11 cellular contexts compared by ENCODE assay signal in the genomic region with DNA sequence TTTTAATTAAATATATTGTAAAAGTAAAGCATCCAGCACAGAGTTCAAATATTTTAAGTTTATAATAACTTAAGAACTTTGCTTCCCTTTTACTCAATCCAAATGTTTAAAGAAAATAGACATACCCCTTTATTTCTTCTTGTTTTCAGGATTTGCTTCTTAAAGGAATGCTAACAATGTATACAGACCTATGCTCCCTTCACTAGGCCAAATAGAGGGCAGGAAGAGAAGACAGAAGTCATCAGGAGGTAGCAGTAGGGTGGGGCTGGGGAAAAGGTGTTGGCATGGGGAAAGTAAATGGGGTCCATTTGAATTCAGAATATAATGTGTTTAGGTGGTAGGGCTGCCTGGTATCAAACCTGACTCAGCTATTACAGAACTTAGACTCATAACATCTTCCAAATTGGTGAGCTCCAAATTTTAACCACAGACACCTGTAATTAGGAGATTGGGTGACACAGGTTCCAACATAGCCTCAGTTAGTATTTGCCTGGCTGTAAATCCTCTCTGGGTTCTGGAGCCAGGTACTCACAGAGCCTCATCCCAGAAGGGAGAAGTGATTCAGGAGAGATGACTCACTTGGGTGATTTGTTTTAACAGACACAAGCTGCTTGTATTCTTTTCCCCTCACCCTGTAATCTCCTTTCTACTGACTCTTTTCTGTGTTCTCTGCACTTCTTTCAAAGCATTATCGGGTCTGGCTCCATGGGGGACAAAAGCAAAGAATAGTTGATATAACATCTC.
DNase-seq lines count a peak whose midpoint lies in the region; ATAC-seq and TF ChIP-seq lines count a peak whose summit lies in the region.
"Had no signal": no experiment of that assay in that cellular context is flagged by ENCODE, and none has a peak within 500 bp of the region (broad histone marks: within the 10 kb centered on the region; RNA-seq: fewer than 3 reads in every experiment).

No MANE protein-coding gene starts in this region.

- no peak for ATAC-seq in HG02884 (IDR thresholded peaks at IDR 0.05; ENCODE audit: unreplicated experiment)

- peaks cover 2% of the 10 kb centered on the region for H3K27me3 Mint-ChIP-seq in osteocyte (ENCODE audit: unreplicated experiment)
- H3K27me3 Mint-ChIP-seq: activated CD4-positive, alpha-beta memory T cell treated with anti-CD3 and anti-CD28 coated beads, Interleukin-2, amount 10 ng/mL, durations not matched to agents 7 days and 5 days had no signal

- peaks cover 8% of the 10 kb centered on the region for H3K9me3 Mint-ChIP-seq in osteocyte (ENCODE audit: unreplicated experiment)

- no peak overlapping the region for H3K4me3 Mint-ChIP-seq in osteocyte (ENCODE audit: unreplicated experiment)
- H3K4me3 Mint-ChIP-seq: activated CD4-positive, alpha-beta memory T cell treated with anti-CD3 and anti-CD28 coated beads, Interleukin-2, amount 10 ng/mL, durations not matched to agents 7 days and 5 days had no signal

- DNase-seq in GM03348 (ENCODE audit: low spot score), result peak; percentile 51
- peak; percentile 84 for DNase-seq in NCI-H69 (lab: John Stamatoyannopoulos, UW)
- DNase-seq in choroid plexus epithelial cell (ENCODE audit: low read depth), result peak; percentile 67
- DNase-seq in osteocyte (ENCODE audit: extremely low spot score, unreplicated experiment), result peak; percentile 8
- DNase-seq in HuH-7.5 (ENCODE audit: low spot score), result no peak
- no peak for DNase-seq in NCI-H2227 treated with DMSO at 0.1 percent for 48 hours (lab: John Stamatoyannopoulos, UW)
- DNase-seq: activated CD4-positive, alpha-beta memory T cell treated with anti-CD3 and anti-CD28 coated beads, Interleukin-2, amount 10 ng/mL, durations not matched to agents 7 days and 5 days; NCI-H2171 treated with DMSO at 0.1 percent for 48 hours had no signal

- TF ChIP-seq CTCF in choroid plexus epithelial cell (conservative IDR thresholded peaks at IDR 0.05; ENCODE audit: low read depth, low read length) (no peak), osteocyte (IDR thresholded peaks at IDR 0.05) (no peak)

- H3K27ac Mint-ChIP-seq in osteocyte (ENCODE audit: unreplicated experiment), result no peak overlapping the region
- H3K27ac Mint-ChIP-seq: activated CD4-positive, alpha-beta memory T cell treated with anti-CD3 and anti-CD28 coated beads, Interleukin-2, amount 10 ng/mL, durations not matched to agents 7 days and 5 days had no signal

- peaks cover 5% of the 10 kb centered on the region for H3K36me3 Mint-ChIP-seq in osteocyte (ENCODE audit: unreplicated experiment)

- no peak overlapping the region for H3K4me3 ChIP-seq in choroid plexus epithelial cell (ENCODE audit: low read depth, low read length)
- H3K4me3 ChIP-seq: cardiac muscle cell, lung had no signal

- H3K4me1 Mint-ChIP-seq in osteocyte (ENCODE audit: unreplicated experiment), result no peaks in the 10 kb centered on the region

Comparison
In these comparisons a context has a peak if more than half of its experiments do, and no peak if none do; other contexts are left out.
1. DNase-seq: peak in GM03348 (single experiment), NCI-H69 (single experiment), choroid plexus epithelial cell (single experiment) and osteocyte (single experiment); none in HuH-7.5 (single experiment) and NCI-H2227 treated with DMSO at 0.1 percent for 48 hours (single experiment).